8 cellular contexts compared by ENCODE assay signal in genomic region chr19:33175886-33176669, GRCh38. TPM values are rescaled to one million over a fixed set of nuclear protein-coding genes. Genes with fewer than 3 reads are reported as not detected.
DNase-seq lines count a peak whose midpoint lies in the region; ATAC-seq, FAIRE-seq and TF ChIP-seq lines count a peak whose summit lies in the region.

No MANE protein-coding gene starts in this region.

- TF ChIP-seq POLR2A in GM12878 (IDR thresholded peaks at IDR 0.05; ENCODE audit: low read depth, low read length) = no peak
- TF ChIP-seq POLR2A in GM12892 (IDR thresholded peaks at IDR 0.05; ENCODE audit: low read depth, low read length) = no peak

- 12% methylated on average over 25 of the region's 25 CpGs for WGBS in GM12878 (ENCODE audit: insufficient coverage, insufficient replicate concordance, low lambda C conversion rate, missing lambda C conversion rate)

- H4K20me1 ChIP-seq in OCI-LY1 (ENCODE audit: insufficient read depth, low read length) = no peaks in the 10 kb centered on the region
- no peaks in the 10 kb centered on the region for H4K20me1 ChIP-seq in GM12878 (ENCODE audit: control insufficient read depth, insufficient read depth)

- intact Hi-C loops in GM12878 (cut with micrococcal nuclease; ENCODE audit: unreplicated experiment) = loop anchor here (2.0 to 5.0 kb wide), 3 partner anchors 31 to 196 kb away; partner anchors contain the start of gene CEBPG

- no peak for TF ChIP-seq EP300 in GM12878 (IDR thresholded peaks at IDR 0.05; ENCODE audit: borderline replicate concordance in 1 of 2, control insufficient read depth in 1 of 2, low read depth in 2 of 2, low read length in 2 of 2)

- no peaks in the 10 kb centered on the region for H3K9me3 ChIP-seq in BE2C
- H3K9me3 ChIP-seq in OCI-LY1 (ENCODE audit: low read length) = no peaks in the 10 kb centered on the region
- no peaks in the 10 kb centered on the region for H3K9me3 ChIP-seq in GM12878 (replicated peaks; ENCODE audit: control insufficient read depth, insufficient read depth, low read length)

- no peaks in the 10 kb centered on the region for H3K79me2 ChIP-seq in OCI-LY1 (ENCODE audit: insufficient read depth, low read length)
- H3K79me2 ChIP-seq in GM12878 (ENCODE audit: control insufficient read depth, insufficient read depth, low read length) = peaks cover 7% of the 10 kb centered on the region

- FAIRE-seq in GM12878 (lab: Jason Lieb, UNC) (peak; percentile 62), GM12892 (lab: Jason Lieb, UNC) (no peak)

- POLR2A ChIA-PET in GM12878 (lab: Charles Lee) = interaction anchor here (1.3 to 2.6 kb wide), 2 partner anchors 13 to 197 kb away, joined by 5 to 9 read pairs; partner anchors contain the start of gene CEBPG

- peak; percentile 62 for DNase-seq in BE2C
- no peak for DNase-seq in GM12878 (ENCODE audit: low read depth, low spot score)
- DNase-seq in iPS-NIHi11 (ENCODE audit: low spot score) = peak; percentile 63
- DNase-seq in stimulated activated CD4-positive, alpha-beta T cell treated with anti-CD3 and anti-CD28 coated beads, Interleukin-2, amount 100 ng/mL, for 24 hours = peak; percentile 33 to 40
- no peak for DNase-seq in GDM1 (lab: John Stamatoyannopoulos, UW)
- no peak for DNase-seq in GM12892 (ENCODE audit: insufficient read length)

- BruUV-seq in GM12878 (replicated peaks; lab: Mats Ljungman, UMichigan) = TSS peak; percentile 87

- H3F3A ChIP-seq in OCI-LY1 (ENCODE audit: insufficient read depth, low read length) = peaks cover 3% of the 10 kb centered on the region; the same call in 1 of the 2 replicates

- SMC1A ChIA-PET in GM12878 (lab: Charles Lee; ENCODE audit: uncharacterized antibody, unreplicated experiment) = interaction anchor here (0.9 to 2.2 kb wide), 7 partner anchors 9 to 203 kb away, joined by 3 to 8 read pairs (median 4); no protein-coding TSS in a partner anchor

- H3K4me2 ChIP-seq in OCI-LY1 (ENCODE audit: low read length) = peak overlapping the region; percentile 92
- peak overlapping the region; percentile 88 for H3K4me2 ChIP-seq in GM12878 (ENCODE audit: control insufficient read depth, insufficient read depth)

- H3K4me1 ChIP-seq in BE2C (no peaks in the 10 kb centered on the region), OCI-LY1 (ENCODE audit: insufficient read depth, low read length, severe bottlenecking) (peaks cover 19% of the 10 kb centered on the region), GM12878 (ENCODE audit: control insufficient read depth, insufficient read depth, low read length) (peaks cover 12% of the 10 kb centered on the region)

- H3K9me2 ChIP-seq in OCI-LY1 (ENCODE audit: low read depth, low read length) = no peaks in the 10 kb centered on the region

- in situ Hi-C loops in GM12878 (cut with MboI) = no loop called here

- H2AFZ ChIP-seq in OCI-LY1 (ENCODE audit: low read length) (no peak overlapping the region), GM12878 (ENCODE audit: control insufficient read depth, low read depth, low read length) (peak overlapping the region; percentile 82)

- TF ChIP-seq RAD21 in GM12878 (IDR thresholded peaks at IDR 0.05; ENCODE audit: insufficient read depth, low read depth, low read length) = no peak

- H3K4me3 ChIP-seq in BE2C (ENCODE audit: low read depth, low read length) = peak overlapping the region; percentile 96
- peak overlapping the region; percentile 80 for H3K4me3 ChIP-seq in OCI-LY1 (ENCODE audit: low read depth, low read length, poor library complexity, severe bottlenecking)
- H3K4me3 ChIP-seq in GM12878 = peak overlapping the region; percentile 81

- CTCF ChIA-PET in GM12878 (lab: Yijun Ruan, JAX) = interaction anchor here (0.6 to 5.9 kb wide), 14 partner anchors 9 to 205 kb away, joined by 3 to 25 read pairs (median 4); partner anchors contain the start of genes CEP89, FAAP24 and GPATCH1

- H3K36me3 ChIP-seq in BE2C = no peaks in the 10 kb centered on the region
- no peaks in the 10 kb centered on the region for H3K36me3 ChIP-seq in OCI-LY1 (ENCODE audit: insufficient read depth, low read length)
- no peaks in the 10 kb centered on the region for H3K36me3 ChIP-seq in GM12878 (ENCODE audit: control insufficient read depth in 2 of 2, insufficient read depth in 2 of 2, low read length in 1 of 2)

- peak overlapping the region; percentile 84 for H3K9ac ChIP-seq in OCI-LY1 (ENCODE audit: low read length)
- peak overlapping the region; percentile 81 for H3K9ac ChIP-seq in GM12878 (ENCODE audit: control insufficient read depth, insufficient read depth, low read length)

- H3K27me3 ChIP-seq in BE2C (no peaks in the 10 kb centered on the region), OCI-LY1 (ENCODE audit: insufficient read depth, low read length) (no peaks in the 10 kb centered on the region), GM12878 (replicated peaks in 1 of 2; ENCODE audit: control insufficient read depth in 2 of 2, insufficient read depth in 2 of 2, low read length in 1 of 2) (no peaks in the 10 kb centered on the region)

- RAD21 ChIA-PET in GM12878 (lab: Charles Lee; ENCODE audit: unreplicated experiment) = interaction anchor here (0.8 to 1.7 kb wide), 3 partner anchors 16 to 198 kb away, joined by 5 to 9 read pairs (median 6); partner anchors contain the start of gene CEBPG

- H3K27ac ChIP-seq in OCI-LY1 (ENCODE audit: low read depth, low read length, poor library complexity, severe bottlenecking) (no peak overlapping the region), GM12878 (ENCODE audit: control insufficient read depth, insufficient read depth) (peak overlapping the region; percentile 92)

- no peak; the same call in 1 of the 2 replicates for TF ChIP-seq CTCF in BE2C (IDR thresholded peaks at IDR 0.05; ENCODE audit: low read depth, low read length)
- no peak for TF ChIP-seq CTCF in OCI-LY1 (IDR thresholded peaks at IDR 0.05; ENCODE audit: low read length)
- TF ChIP-seq CTCF in GM12878 (IDR thresholded peaks at IDR 0.05 in 2 of 3, conservative IDR thresholded peaks at IDR 0.05 in 1 of 3; ENCODE audit: control insufficient read depth in 2 of 3, extremely low read depth in 1 of 3, insufficient read depth in 1 of 3, low read depth in 3 of 3, low read length in 3 of 3) = no peak

- ATAC-seq in GM21717 (IDR thresholded peaks at IDR 0.05; ENCODE audit: unreplicated experiment) (peak; percentile 4), GM12878 (peak; percentile 6)

RNA-seq across cellular contexts. Expression of gene LRP3, which starts 18.1 kb away (rescaled TPM):
- polyA plus RNA-seq in BE2C (2012; ENCODE audit: insufficient read depth, insufficient read length, low read depth) = 152 TPM
- 4.7 and 6.0 TPM in 2 replicates for total RNA-seq in GM12878 (2013; cell fraction: nucleolus; rRNA removed)
- total RNA-seq in GM12878 (2014; rRNA removed) (2.3 and 3.0 TPM in 2 replicates), GM12878 (2014; rRNA removed; fragmentation: Illumina TruSeq; extraction: Trizol) (0.55 and 0.81 TPM in 2 replicates), GM12878 (2021) (2.8 and 3.2 TPM in 2 replicates)
- not detected for polyA plus RNA-seq in GM12878 (2011; ENCODE audit: low read depth)
- polyA plus RNA-seq in GM12878 (2011; rRNA removed) (0.13 and 0.48 TPM in 2 replicates), GM12878 (2014; fragmentation: Illumina TruSeq; extraction: Trizol) (0.31 TPM in 1 of 2 replicates, not detected in the other), GM12878 (2014; fragmentation: Nextera tagmentation; extraction: Ambion mirVana) (not detected), GM12878 (2014; rRNA removed) (2.9 and 4.2 TPM in 2 replicates), GM12878 (2016; fragmentation: Nextera tagmentation; extraction: Ambion mirVana) (under 1 TPM; 0.12 to 0.26 TPM)
- polyA plus RNA-seq in GM12878 (2011; cell fraction: cytosol; rRNA removed) = 0.70 and 1.7 TPM in 2 replicates
- polyA plus RNA-seq in GM12878 (2011; cell fraction: nucleus; rRNA removed) = 4.4 and 6.1 TPM in 2 replicates
- 0.06 and 0.08 TPM in 2 replicates for polyA plus RNA-seq in GM12878 (2012)
- 0.37 and 0.77 TPM in 2 replicates for polyA minus RNA-seq in GM12878 (2011; rRNA and poly(A)+ RNA removed)
- 1.9 and 2.9 TPM in 2 replicates for polyA minus RNA-seq in GM12878 (2011; cell fraction: cytosol; rRNA and poly(A)+ RNA removed)
- 0.36 and 1.4 TPM in 2 replicates for polyA minus RNA-seq in GM12878 (2011; cell fraction: nucleus; rRNA and poly(A)+ RNA removed)
- not detected for polyA plus RNA-seq in GM12892 (2012; ENCODE audit: missing spikeins)

RNA-seq across cellular contexts. Expression of gene WDR88, which starts 44.2 kb away (rescaled TPM):
- 0.63 TPM for polyA plus RNA-seq in BE2C (2012; ENCODE audit: insufficient read depth, insufficient read length, low read depth)
- not detected in 2 replicates for total RNA-seq in GM12878 (2013; cell fraction: nucleolus; rRNA removed)
- not detected in 2 replicates for total RNA-seq in GM12878 (2014; rRNA removed)
- not detected in 2 replicates for total RNA-seq in GM12878 (2014; rRNA removed; fragmentation: Illumina TruSeq; extraction: Trizol)
- total RNA-seq in GM12878 (2021) = not detected in 2 replicates
- polyA plus RNA-seq in GM12878 (2011; ENCODE audit: low read depth) = not detected
- not detected in 2 replicates for polyA plus RNA-seq in GM12878 (2011; rRNA removed)
- not detected in 2 replicates for polyA plus RNA-seq in GM12878 (2011; cell fraction: cytosol; rRNA removed)
- not detected in 2 replicates for polyA plus RNA-seq in GM12878 (2011; cell fraction: nucleus; rRNA removed)
- 0.29 and 0.34 TPM in 2 replicates for polyA plus RNA-seq in GM12878 (2012)
- not detected in 2 replicates for polyA plus RNA-seq in GM12878 (2014; fragmentation: Illumina TruSeq; extraction: Trizol)
- not detected for polyA plus RNA-seq in GM12878 (2014; fragmentation: Nextera tagmentation; extraction: Ambion mirVana)
- not detected in 2 replicates for polyA plus RNA-seq in GM12878 (2014; rRNA removed)
- polyA plus RNA-seq in GM12878 (2016; fragmentation: Nextera tagmentation; extraction: Ambion mirVana) = under 1 TPM; 0.19 to 0.34 TPM
- polyA minus RNA-seq in GM12878 (2011; rRNA and poly(A)+ RNA removed) = 0.15 TPM in 1 of 2 replicates, not detected in the other
- not detected in 2 replicates for polyA minus RNA-seq in GM12878 (2011; cell fraction: cytosol; rRNA and poly(A)+ RNA removed)
- polyA minus RNA-seq in GM12878 (2011; cell fraction: nucleus; rRNA and poly(A)+ RNA removed) = not detected in 2 replicates
- 0.53 TPM for polyA plus RNA-seq in GM12892 (2012; ENCODE audit: missing spikeins)

RNA-seq across cellular contexts. Expression of gene SLC7A10, which starts 49.6 kb away (rescaled TPM):
- polyA plus RNA-seq in BE2C (2012; ENCODE audit: insufficient read depth, insufficient read length, low read depth) = not detected
- total RNA-seq in GM12878 (2013; cell fraction: nucleolus; rRNA removed) = not detected in 2 replicates
- total RNA-seq in GM12878 (2014; rRNA removed) = not detected in 2 replicates
- not detected in 2 replicates for total RNA-seq in GM12878 (2014; rRNA removed; fragmentation: Illumina TruSeq; extraction: Trizol)
- total RNA-seq in GM12878 (2021) = not detected in 2 replicates
- polyA plus RNA-seq in GM12878 (2011; ENCODE audit: low read depth) = not detected
- polyA plus RNA-seq in GM12878 (2011; rRNA removed) = not detected in 2 replicates
- polyA plus RNA-seq in GM12878 (2011; cell fraction: cytosol; rRNA removed) = not detected in 2 replicates
- not detected in 2 replicates for polyA plus RNA-seq in GM12878 (2011; cell fraction: nucleus; rRNA removed)
- not detected in 2 replicates for polyA plus RNA-seq in GM12878 (2012)
- polyA plus RNA-seq in GM12878 (2014; fragmentation: Illumina TruSeq; extraction: Trizol) = not detected in 2 replicates
- not detected for polyA plus RNA-seq in GM12878 (2014; fragmentation: Nextera tagmentation; extraction: Ambion mirVana)
- polyA plus RNA-seq in GM12878 (2014; rRNA removed) = not detected in 2 replicates
- polyA plus RNA-seq in GM12878 (2016; fragmentation: Nextera tagmentation; extraction: Ambion mirVana) = not detected
- polyA minus RNA-seq in GM12878 (2011; rRNA and poly(A)+ RNA removed) = not detected in 2 replicates
- polyA minus RNA-seq in GM12878 (2011; cell fraction: cytosol; rRNA and poly(A)+ RNA removed) = not detected in 2 replicates
- polyA minus RNA-seq in GM12878 (2011; cell fraction: nucleus; rRNA and poly(A)+ RNA removed) = not detected in 2 replicates
- polyA plus RNA-seq in GM12892 (2012; ENCODE audit: missing spikeins) = not detected

Comparison
In these comparisons a context has a peak if more than half of its experiments do, and no peak if none do; other contexts are left out.
1. DNase-seq: peak in BE2C (single experiment), iPS-NIHi11 (single experiment) and stimulated activated CD4-positive, alpha-beta T cell treated with anti-CD3 and anti-CD28 coated beads, Interleukin-2, amount 100 ng/mL, for 24 hours (2 of 2); none in GM12878 (single experiment), GDM1 (single experiment) and GM12892 (single experiment).
2. Peak in every context shown above with its lines, with median percentiles within 50 percentile points of each other: H3K4me3 ChIP-seq.